Comparison of ENCODE assay signal across 8 cellular contexts in genomic region chr19:19170053-19170945, GRCh38. TPM values are rescaled to one million over a fixed set of nuclear protein-coding genes. Genes with fewer than 3 reads are reported as not detected.
DNase-seq lines count a peak whose midpoint lies in the region; ATAC-seq, FAIRE-seq and TF ChIP-seq lines count a peak whose summit lies in the region.

MEF2B (minus strand) TSS chr19:19170263; CDS start chr19:19150735, 19,528 bp downstream.

- H2AFZ ChIP-seq in H1 (ENCODE audit: low read length) = no peak within 1 kb of the TSS

- peak within 1 kb of the TSS; percentile 15 to 59 (median 28); a peak in 7 of 8 replicates for H3K4me3 ChIP-seq in H1 (ENCODE audit: extremely low read depth in 1 of 4, insufficient read depth in 2 of 4, low read depth in 3 of 4, low read length in 4 of 4)

- DNase-seq in NCI-H510A treated with DMSO at 0.1 percent for 48 hours (lab: John Stamatoyannopoulos, UW) (peak; percentile 56), H1 (ENCODE audit: low read depth in 1 of 2, low spot score in 2 of 2) (peak; percentile 59 to 96), mesenteric fat pad (ENCODE audit: low spot score) (peak; percentile 91), DMS114 treated with DMSO at 0.1 percent for 48 hours (lab: John Stamatoyannopoulos, UW; ENCODE audit: unreplicated experiment) (no peak)
- DNase-seq in activated CD8-positive, alpha-beta memory T cell treated with anti-CD3 and anti-CD28 coated beads for 24 hours = peak; percentile 90
- DNase-seq in stimulated activated CD8-positive, alpha-beta memory T cell treated with anti-CD3 and anti-CD28 coated beads, Interleukin-4, amount 100 ng/mL, for 1 hour (ENCODE audit: low read depth in 2 of 2, low spot score in 1 of 2) = peak; percentile 38 to 53

- H3K4me1 ChIP-seq in H1 (replicated peaks in 1 of 4; ENCODE audit: control insufficient read depth in 3 of 4, insufficient read depth in 4 of 4, low read length in 3 of 4) = peaks cover 0 to 23% (median 11%) of the 10 kb centered on the region in 4 experiments; a peak in 6 of 7 replicates

- H3K23me2 ChIP-seq in H1 (ENCODE audit: low read depth, low read length) = peaks cover 7% of the 10 kb centered on the region; the same call in 1 of the 2 replicates

- no peak within 1 kb of the TSS; the same call in 1 of the 2 replicates for H4K8ac ChIP-seq in H1 (ENCODE audit: extremely low read depth, insufficient read depth, low read length)

- no peak within 1 kb of the TSS for H4K91ac ChIP-seq in H1 (replicated peaks; ENCODE audit: insufficient read length, low read length)

- no peak within 1 kb of the TSS for H2BK120ac ChIP-seq in H1 (replicated peaks; ENCODE audit: low read depth, low read length)

- no peak within 1 kb of the TSS for H2BK15ac ChIP-seq in H1 (ENCODE audit: low read length)

- peaks cover 0 to 8% of the 10 kb centered on the region in 2 experiments for H4K20me1 ChIP-seq in H1 (replicated peaks in 1 of 2; ENCODE audit: control insufficient read depth in 1 of 2, insufficient read depth in 2 of 2, low read length in 2 of 2)

- no peak within 1 kb of the TSS for H3K4ac ChIP-seq in H1 (replicated peaks; ENCODE audit: insufficient read length, low read depth, low read length)

- H3K9me3 ChIP-seq in H1 (ENCODE audit: insufficient read depth in 2 of 2, low read depth in 1 of 2, low read length in 1 of 2) = no peaks in the 10 kb centered on the region

- CTCF ChIA-PET in H1 (lab: Charles Lee; ENCODE audit: partially characterized antibody) = interaction anchor here (0.6 to 7.1 kb wide), 8 partner anchors 11 to 1585 kb away, joined by 3 to 109 read pairs (median 4); no protein-coding TSS in a partner anchor

- TF ChIP-seq RAD21 in H1 (IDR thresholded peaks at IDR 0.05 in 1 of 2, conservative IDR thresholded peaks at IDR 0.05 in 1 of 2; ENCODE audit: low read depth in 2 of 2, low read length in 2 of 2) = 0 out of 4 replicates have a peak, but pooled peaks of 1 of the 2 experiments have one; percentile 4

- H3K79me1 ChIP-seq in H1 (ENCODE audit: low read depth, low read length) = no peaks in the 10 kb centered on the region

- no peak within 1 kb of the TSS for H4K5ac ChIP-seq in H1 (ENCODE audit: insufficient read length, low read depth, low read length)

- H3K56ac ChIP-seq in H1 (replicated peaks; ENCODE audit: insufficient read length, low read depth, low read length) = no peak within 1 kb of the TSS

- FAIRE-seq in H1 (lab: Jason Lieb, UNC) = no peak

- no peak within 1 kb of the TSS for H2BK20ac ChIP-seq in H1 (ENCODE audit: low read length)

- no peak within 1 kb of the TSS for H3K27ac ChIP-seq in H1 (ENCODE audit: low read depth, low read length)

- no peak within 1 kb of the TSS for H3K14ac ChIP-seq in H1 (ENCODE audit: insufficient read length)

- H2BK5ac ChIP-seq in H1 (ENCODE audit: low read depth, low read length) = peak within 1 kb of the TSS; percentile 18; the same call in 1 of the 2 replicates

- H3K27me3 ChIP-seq in H1 (replicated peaks in 1 of 4; ENCODE audit: control insufficient read depth in 3 of 4, extremely low read depth in 1 of 4, insufficient read depth in 3 of 4, low read length in 3 of 4) = peaks cover 2 to 16% (median 11%) of the 10 kb centered on the region in 4 experiments

- H3K79me2 ChIP-seq in H1 (ENCODE audit: control insufficient read depth in 1 of 2, insufficient read depth in 2 of 2, low read length in 2 of 2) = no peaks in the 10 kb centered on the region

- POLR2A ChIA-PET in H1 (lab: Charles Lee; ENCODE audit: partially characterized antibody) = interaction anchor here (0.9 to 11.8 kb wide), 7 partner anchors 11 to 111 kb away, joined by 3 to 133 read pairs (median 5); no protein-coding TSS in a partner anchor

- no peak within 1 kb of the TSS for H3K23ac ChIP-seq in H1 (ENCODE audit: insufficient read length)

- H3K18ac ChIP-seq in H1 (ENCODE audit: extremely low read depth, low read length) = no peak within 1 kb of the TSS; the same call in none of the 2 replicates

- H3K36me3 ChIP-seq in H1 (ENCODE audit: control insufficient read depth in 2 of 4, insufficient read depth in 4 of 4, low read length in 3 of 4) = no peaks in the 10 kb centered on the region; a peak in 1 of 8 replicates

- no peak for TF ChIP-seq EP300 in H1 (IDR thresholded peaks at IDR 0.05; ENCODE audit: borderline replicate concordance in 1 of 2, low read depth in 2 of 2, low read length in 2 of 2)

- TF ChIP-seq CTCF in H1 (IDR thresholded peaks at IDR 0.05; ENCODE audit: control extremely low read depth in 1 of 3, insufficient read depth in 1 of 3, low read depth in 1 of 3, low read length in 3 of 3) = no peak

- H3K4me2 ChIP-seq in H1 (ENCODE audit: insufficient read depth in 1 of 2, low read depth in 2 of 2, low read length in 2 of 2) = peak within 1 kb of the TSS; percentile 70 to 81

- H3K9ac ChIP-seq in H1 (replicated peaks in 1 of 4; ENCODE audit: extremely low read depth in 1 of 4, low read depth in 3 of 4, low read length in 3 of 4) = peak within 1 kb of the TSS in 1 of 4 experiments; percentile 26; a peak in 1 of 7 replicates

- no peak within 1 kb of the TSS for H2BK12ac ChIP-seq in H1 (ENCODE audit: low read depth, low read length)

- TF ChIP-seq POLR2A in H1 (IDR thresholded peaks at IDR 0.05; ENCODE audit: control extremely low read depth in 1 of 2, low read depth in 2 of 2, low read length in 2 of 2) = peak in 1 of 2 experiments; percentile 34; a peak in 1 of 3 replicates

- peak within 1 kb of the TSS; percentile 14 for H2AK5ac ChIP-seq in H1 (ENCODE audit: low read depth, low read length)

- ATAC-seq in GM18858 (IDR thresholded peaks at IDR 0.05; ENCODE audit: unreplicated experiment) (peak; percentile 80), HG03045 (IDR thresholded peaks at IDR 0.05; ENCODE audit: unreplicated experiment) (peak; percentile 82)

- WGBS in H1 (ENCODE audit: extremely low coverage in 1 of 2, insufficient coverage in 1 of 2, insufficient read length in 1 of 2, insufficient replicate concordance in 2 of 2, low coverage in 1 of 2, low lambda C conversion rate in 2 of 2, missing lambda C conversion rate in 1 of 2), 2 experiments = 20% methylated on average over 53 of the region's 57 CpGs; no CpG with 5 or more reads in 1 of the 2 experiments

TF ChIP-seq in H1, 55 proteins besides CTCF, POLR2A, EP300 and RAD21 (continues in another document):
- TF ChIP-seq POU5F1 (IDR thresholded peaks at IDR 0.05; ENCODE audit: low read depth, low read length) (no peak), TEAD4 (IDR thresholded peaks at IDR 0.05; ENCODE audit: low read depth, low read length) (no peak), BRCA1 (IDR thresholded peaks at IDR 0.05; ENCODE audit: low read depth, low read length) (no peak), SRF (IDR thresholded peaks at IDR 0.05; ENCODE audit: low read depth, low read length) (no peak), KDM4A (IDR thresholded peaks at IDR 0.05; ENCODE audit: low read depth, low read length, severe bottlenecking) (peak; percentile 25), SP1 (IDR thresholded peaks at IDR 0.05; ENCODE audit: low read depth, low read length) (peak; percentile 69; the same call in 1 of the 2 replicates), GTF2F1 (IDR thresholded peaks at IDR 0.05; ENCODE audit: borderline replicate concordance, low read depth, low read length) (no peak), TAF1 (IDR thresholded peaks at IDR 0.05; ENCODE audit: low read depth, low read length) (peak; percentile 28; the same call in 1 of the 2 replicates), EZH2 (IDR thresholded peaks at IDR 0.05; ENCODE audit: low read depth, low read length, severe bottlenecking) (no peak), SAP30 (IDR thresholded peaks at IDR 0.05; ENCODE audit: insufficient read depth, insufficient replicate concordance, low read length) (no peak), RXRA (IDR thresholded peaks at IDR 0.05; ENCODE audit: insufficient read depth, low read depth, low read length) (peak; percentile 62; the same call in 1 of the 2 replicates), CHD2 (IDR thresholded peaks at IDR 0.05; ENCODE audit: low read length) (no peak), PHF8 (conservative IDR thresholded peaks at IDR 0.05; ENCODE audit: low read depth, low read length) (no peak), NRF1 (IDR thresholded peaks at IDR 0.05; ENCODE audit: low read depth, low read length) (no peak), CBX8 (IDR thresholded peaks at IDR 0.05; ENCODE audit: borderline replicate concordance, low read depth, low read length) (no peak), BCL11A (IDR thresholded peaks at IDR 0.05; ENCODE audit: low read depth in 2 of 2, low read length in 2 of 2) (no peak), POLR2AphosphoS5 (IDR thresholded peaks at IDR 0.05; ENCODE audit: low read depth, low read length) (no peak), ASH2L (IDR thresholded peaks at IDR 0.05; ENCODE audit: low read length) (peak; percentile 34), GABPA (IDR thresholded peaks at IDR 0.05; ENCODE audit: borderline replicate concordance, insufficient read depth, low read length) (0 out of 2 replicates have a peak, but pooled peaks have one; percentile 22), SIRT6 (IDR thresholded peaks at IDR 0.05; ENCODE audit: low read length) (no peak), JUND (IDR thresholded peaks at IDR 0.05; ENCODE audit: low read length) (no peak), KDM5A (IDR thresholded peaks at IDR 0.05; ENCODE audit: low read length) (no peak), NANOG (IDR thresholded peaks at IDR 0.05; ENCODE audit: insufficient read depth, low read depth, low read length, poor library complexity, severe bottlenecking) (peak; percentile 20)
- TF ChIP-seq, protein P1, sequence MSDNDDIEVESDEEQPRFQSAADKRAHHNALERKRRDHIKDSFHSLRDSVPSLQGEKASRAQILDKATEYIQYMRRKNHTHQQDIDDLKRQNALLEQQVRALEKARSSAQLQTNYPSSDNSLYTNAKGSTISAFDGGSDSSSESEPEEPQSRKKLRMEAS (IDR thresholded peaks at IDR 0.05) = peak; percentile 57; the same call in 1 of the 2 replicates
- TF ChIP-seq, protein P2, sequence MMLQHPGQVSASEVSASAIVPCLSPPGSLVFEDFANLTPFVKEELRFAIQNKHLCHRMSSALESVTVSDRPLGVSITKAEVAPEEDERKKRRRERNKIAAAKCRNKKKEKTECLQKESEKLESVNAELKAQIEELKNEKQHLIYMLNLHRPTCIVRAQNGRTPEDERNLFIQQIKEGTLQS (IDR thresholded peaks at IDR 0.05; ENCODE audit: insufficient read depth, low read depth, low read length) = no peak

RNA-seq across cellular contexts. Expression of gene MEF2B, which starts in this region (rescaled TPM):
- 2.8 and 4.1 TPM in 2 replicates for total RNA-seq in H1 (2021; fragmentation: NEBNext Ultra II Directional; extraction: Animal tissue kit (Norgen Biotek cat#: 25700))
- polyA plus RNA-seq in H1 (2011; rRNA removed) = 3.7 and 17.8 TPM in 2 replicates
- polyA plus RNA-seq in H1 (2011; cell fraction: cytosol; rRNA removed) = 8.9 TPM
- polyA plus RNA-seq in H1 (2011; cell fraction: nucleus; rRNA removed) = 17.1 TPM
- 1.4 to 2.8 TPM (median 1.6 TPM) in 4 replicates for polyA plus RNA-seq in H1 (2012, experiment 1 of 2)
- polyA plus RNA-seq in H1 (2012, experiment 2 of 2) = 1.7 TPM
- polyA plus RNA-seq in H1 (2013, experiment 1 of 2) = 1.1 TPM
- polyA plus RNA-seq in H1 (2013, experiment 2 of 2) = 1.5 TPM
- 0.76 and 2.1 TPM in 2 replicates for polyA minus RNA-seq in H1 (2011; rRNA and poly(A)+ RNA removed)
- not detected for polyA minus RNA-seq in H1 (2011; cell fraction: cytosol; rRNA and poly(A)+ RNA removed)
- 1.4 TPM for polyA minus RNA-seq in H1 (2011; cell fraction: nucleus; rRNA and poly(A)+ RNA removed)
- 2.0 TPM for total RNA-seq in mesenteric fat pad
